9 cellular contexts compared by ENCODE assay signal in the genomic region with DNA sequence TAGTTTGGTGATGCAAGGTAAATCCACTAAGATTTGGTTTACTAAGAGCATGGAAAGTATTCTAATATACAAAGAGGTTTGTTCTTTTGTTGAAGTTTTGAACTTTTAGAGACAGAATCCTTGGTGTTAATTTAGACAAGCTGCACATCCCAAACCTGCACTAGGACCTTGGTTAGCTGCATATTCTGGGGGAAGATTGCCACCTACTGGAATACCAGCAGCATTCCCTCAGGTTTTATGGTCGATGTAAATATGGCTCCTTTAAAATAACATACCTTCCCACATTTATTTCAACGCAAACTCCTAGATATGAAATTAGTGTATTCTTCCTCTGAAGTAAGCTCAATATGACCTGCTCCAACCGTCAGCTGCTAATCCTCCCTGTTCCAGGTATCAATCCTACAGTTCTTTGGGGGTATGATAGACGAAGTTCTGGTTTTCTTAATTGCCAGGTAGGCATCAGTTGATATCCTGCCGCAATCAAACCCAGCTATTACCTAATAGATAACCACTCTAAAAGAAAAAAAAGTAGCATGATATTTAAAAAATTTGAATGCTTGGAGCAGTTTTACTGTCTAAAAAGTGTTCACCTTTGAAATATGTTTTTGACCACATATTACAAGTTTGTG.
DNase-seq lines count a peak whose midpoint lies in the region; ATAC-seq and TF ChIP-seq lines count a peak whose summit lies in the region.
"Had no signal": no experiment of that assay in that cellular context is flagged by ENCODE, and none has a peak within 500 bp of the region (broad histone marks: within the 10 kb centered on the region; RNA-seq: fewer than 3 reads in every experiment).

No MANE protein-coding gene starts in this region.

- ATAC-seq in lung (ENCODE audit: insufficient read depth, low FRiP score) = no peak
- no peak for ATAC-seq in GM19324 (IDR thresholded peaks at IDR 0.05; ENCODE audit: low FRiP score, unreplicated experiment)
- no peak for ATAC-seq in HG03432 (IDR thresholded peaks at IDR 0.05; ENCODE audit: unreplicated experiment)
- no peak for ATAC-seq in GM21576 (IDR thresholded peaks at IDR 0.05; ENCODE audit: unreplicated experiment)

- H3K4me1 Mint-ChIP-seq in HFFc6 (ENCODE audit: low read depth) (no peaks in the 10 kb centered on the region), MCF 10A (ENCODE audit: insufficient read depth, unreplicated experiment) (no peaks in the 10 kb centered on the region)

- H3K4me3 ChIP-seq in lung = no peak overlapping the region

- CTCF ChIA-PET in MCF 10A (lab: Yijun Ruan, JAX) = interaction anchor here (0.6 to 2.4 kb wide), 21 partner anchors 10 to 1118 kb away, joined by 3 to 31 read pairs (median 4); no protein-coding TSS in a partner anchor

- H3K36me3 Mint-ChIP-seq in HFFc6 (ENCODE audit: low read depth) = no peaks in the 10 kb centered on the region
- H3K36me3 Mint-ChIP-seq in MCF 10A (ENCODE audit: insufficient read depth, unreplicated experiment) = no peaks in the 10 kb centered on the region

- H3K9me3 Mint-ChIP-seq in HFFc6 (no peaks in the 10 kb centered on the region), MCF 10A (ENCODE audit: unreplicated experiment) (no peaks in the 10 kb centered on the region)

- H3K4me3 Mint-ChIP-seq in HFFc6 (no peak overlapping the region), MCF 10A (ENCODE audit: unreplicated experiment) (no peak overlapping the region)

- WGBS in lung, 2 donors = 33 to 36% methylated on average over 5 of the region's 5 CpGs

- no peaks in the 10 kb centered on the region for H3K27me3 ChIP-seq in lung (ENCODE audit: control insufficient read depth, insufficient read depth)

- H3K4me1 ChIP-seq in lung (ENCODE audit: control insufficient read depth in 2 of 2, insufficient read depth in 2 of 2, low read length in 2 of 2) = no peaks in the 10 kb centered on the region

- H3K27me3 Mint-ChIP-seq in HFFc6 (ENCODE audit: insufficient read depth) (no peaks in the 10 kb centered on the region), MCF 10A (ENCODE audit: insufficient read depth, unreplicated experiment) (peaks cover 38% of the 10 kb centered on the region)

- H3K9me3 ChIP-seq in lung (ENCODE audit: control insufficient read depth in 2 of 2, insufficient read depth in 1 of 2, low read length in 1 of 2) = no peaks in the 10 kb centered on the region

- peak; percentile 78 for TF ChIP-seq CTCF in HFFc6 (IDR thresholded peaks at IDR 0.05)
- peak; percentile 66 for TF ChIP-seq CTCF in MCF 10A (IDR thresholded peaks at IDR 0.05; ENCODE audit: unreplicated experiment)
- peak; percentile 52 for TF ChIP-seq CTCF in lung (IDR thresholded peaks at IDR 0.05; ENCODE audit: control extremely low read depth, extremely low read depth)

- intact Hi-C loops in MCF 10A (cut with micrococcal nuclease) = loop anchor here (1.0 to 2.0 kb wide), 4 partner anchors 515 to 1048 kb away; no protein-coding TSS in a partner anchor

- H3K36me3 ChIP-seq in lung (ENCODE audit: control insufficient read depth in 2 of 2, insufficient read depth in 2 of 2, low read length in 2 of 2) = no peaks in the 10 kb centered on the region

- H3K27ac ChIP-seq in lung (ENCODE audit: low read depth in 1 of 2, low read length in 1 of 2) = no peak overlapping the region

- H3K27ac Mint-ChIP-seq in HFFc6 (no peak overlapping the region), MCF 10A (ENCODE audit: low read depth, unreplicated experiment) (no peak overlapping the region)

- DNase-seq in DMS53 (lab: John Stamatoyannopoulos, UW) (peak; percentile 69), HFFc6 (peak; percentile 65), NCI-H2227 (lab: John Stamatoyannopoulos, UW; ENCODE audit: unreplicated experiment) (peak; percentile 60), MCF 10A (ENCODE audit: unreplicated experiment) (peak; percentile 59), lung (ENCODE audit: low spot score) (no peak)
- DNase-seq: left cardiac atrium had no signal

- POLR2A ChIA-PET in MCF 10A (lab: Yijun Ruan, JAX) = interaction anchor here (0.6 kb wide), 1 partner anchor 1039 kb away, joined by 3 read pairs; no protein-coding TSS in a partner anchor

- no TSS peak for BruUV-seq in MCF 10A (replicated peaks; lab: Mats Ljungman, UMichigan)
